Comparison of ENCODE assay signal across 16 cellular contexts in the genomic region with DNA sequence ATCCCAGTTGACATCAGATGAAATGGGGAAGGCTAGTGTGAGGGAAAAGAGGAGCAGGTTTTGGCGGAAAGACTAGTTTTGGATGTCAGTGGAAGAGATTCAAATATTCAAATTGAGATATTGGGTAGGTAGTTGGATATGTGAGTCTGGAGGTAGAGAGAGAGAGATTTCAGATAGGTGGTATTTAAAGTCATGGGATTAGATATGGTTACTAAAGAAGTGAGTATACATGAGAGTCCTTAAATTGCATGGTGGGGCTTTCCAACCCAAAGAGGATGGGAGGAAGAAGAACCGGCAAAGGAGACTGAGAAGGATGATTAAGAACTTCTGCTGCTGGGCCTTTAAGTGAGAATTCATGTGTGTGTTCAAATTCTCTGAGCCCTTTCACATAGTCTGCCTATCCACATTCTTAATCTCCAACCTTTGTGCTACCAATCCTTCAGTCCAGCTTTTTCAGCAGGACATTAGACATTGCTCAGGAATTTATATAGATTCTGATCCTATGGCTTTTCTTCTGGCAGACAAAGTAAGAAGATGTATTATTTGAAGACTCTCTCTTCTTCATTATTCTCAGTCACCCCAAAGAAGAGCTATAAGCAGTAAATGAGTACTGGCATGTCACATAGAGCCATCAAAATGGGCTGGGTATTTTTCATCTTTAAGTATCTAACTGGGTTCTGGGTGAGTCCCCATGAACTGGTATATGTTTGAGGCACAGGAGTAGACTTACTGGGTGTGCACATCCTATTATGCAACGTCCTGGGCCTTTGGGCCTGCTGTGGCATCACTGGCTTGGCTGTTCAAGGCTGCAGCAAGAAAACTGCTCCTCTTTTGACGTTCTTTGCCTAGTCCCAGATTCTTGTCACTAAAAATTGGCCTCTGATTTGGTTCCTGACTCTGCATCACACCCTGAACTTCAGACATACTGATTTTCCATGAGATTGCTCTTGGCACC. TPM values are rescaled to one million over a fixed set of nuclear protein-coding genes. Genes with fewer than 3 reads are reported as not detected.
DNase-seq lines count a peak whose midpoint lies in the region; ATAC-seq, FAIRE-seq and TF ChIP-seq lines count a peak whose summit lies in the region.
"Had no signal": no experiment of that assay in that cellular context is flagged by ENCODE, and none has a peak within 500 bp of the region (broad histone marks: within the 10 kb centered on the region; RNA-seq: fewer than 3 reads in every experiment).

No MANE protein-coding gene starts in this region.

- H3K4me3 Mint-ChIP-seq in activated T-cell treated with anti-CD3 and anti-CD28 coated beads, Interleukin-2, amount 50 U/mL, for 4 hours, result no peak overlapping the region
- H3K4me3 Mint-ChIP-seq: activated naive CD4-positive, alpha-beta T cell treated with anti-CD3 and anti-CD28 coated beads, Interleukin-2, amount 10 ng/mL, durations not matched to agents 7 days and 5 days had no signal

- TF ChIP-seq EP300 in HepG2 (IDR thresholded peaks at IDR 0.05; ENCODE audit: low read depth in 2 of 2, low read length in 2 of 2) (no peak), HepG2 (CRISPR knock-in tag; IDR thresholded peaks at IDR 0.05; ENCODE audit: borderline replicate concordance) (no peak)

- no TSS peak for BruUV-seq in PC-3 (replicated peaks; lab: Mats Ljungman, UMichigan)
- no TSS peak for BruUV-seq in HepG2 (replicated peaks; lab: Mats Ljungman, UMichigan)

- H3K27me3 ChIP-seq in PC-3 (ENCODE audit: low read length) (no peaks in the 10 kb centered on the region), HepG2 (ENCODE audit: control insufficient read depth in 1 of 2, insufficient read depth in 2 of 2, low read length in 2 of 2) (no peaks in the 10 kb centered on the region), brain microvascular endothelial cell (replicated peaks) (no peaks in the 10 kb centered on the region)
- H3K27me3 ChIP-seq: BLaER1 treated with 17β-estradiol and CSF1 and Interleukin-3, amounts not matched to agents 10 nM and 100 nM; breast epithelium had no signal

- in situ Hi-C loops in HepG2 (cut with HindIII; ENCODE audit: extremely low pct_ligation_motif_present, low pct_unique_long_range_greater_than_20kb) (loop anchor here (5.0 kb wide), 1 partner anchor 130 kb away; no protein-coding TSS in a partner anchor), brain microvascular endothelial cell (cut with HindIII; ENCODE audit: low pct_ligation_motif_present, low sequenced_read_pairs) (no loop called here)

- no peaks in the 10 kb centered on the region for H3K9me2 ChIP-seq in PC-3 (replicated peaks; ENCODE audit: low read length)

- no peaks in the 10 kb centered on the region for H3K36me3 Mint-ChIP-seq in activated T-cell treated with anti-CD3 and anti-CD28 coated beads, Interleukin-2, amount 50 U/mL, for 4 hours (ENCODE audit: insufficient read depth)
- H3K36me3 Mint-ChIP-seq: activated naive CD4-positive, alpha-beta T cell treated with anti-CD3 and anti-CD28 coated beads, Interleukin-2, amount 10 ng/mL, durations not matched to agents 7 days and 5 days had no signal

- no peaks in the 10 kb centered on the region for H4K20me1 ChIP-seq in PC-3 (ENCODE audit: low read length)
- H4K20me1 ChIP-seq in HepG2 (ENCODE audit: insufficient read depth, low read length), result 0 out of 2 replicates have a peak, but pooled peaks cover 4% of the 10 kb centered on the region

- POLR2A ChIA-PET in PC-3 (lab: Charles Lee; ENCODE audit: unreplicated experiment), result no interaction called here
- POLR2A ChIA-PET in HepG2 (lab: Yijun Ruan, JAX), result interaction anchor here (0.5 kb wide), 1 partner anchor 29 kb away, joined by 4 read pairs; no protein-coding TSS in a partner anchor

- no peak for FAIRE-seq in HepG2 (lab: Jason Lieb, UNC)
- FAIRE-seq: GM19239 had no signal

- H3K4me2 ChIP-seq in PC-3 (ENCODE audit: low read length) (peak overlapping the region; percentile 52), HepG2 (ENCODE audit: low read depth, low read length) (no peak overlapping the region)
- H3K4me2 ChIP-seq: BLaER1 treated with 17β-estradiol and CSF1 and Interleukin-3, amounts not matched to agents 10 nM and 100 nM had no signal

- no peak overlapping the region for H3K4me3 ChIP-seq in PC-3 (ENCODE audit: low read length)
- H3K4me3 ChIP-seq in HepG2 (replicated peaks in 1 of 3; ENCODE audit: insufficient read depth in 1 of 3, low read depth in 2 of 3, low read length in 3 of 3), result no peak overlapping the region
- no peak overlapping the region for H3K4me3 ChIP-seq in brain microvascular endothelial cell (ENCODE audit: low read depth, low read length)
- H3K4me3 ChIP-seq: BLaER1 treated with 17β-estradiol and CSF1 and Interleukin-3, amounts not matched to agents 10 nM and 100 nM; breast epithelium had no signal

- no peaks in the 10 kb centered on the region for H3K9me3 ChIP-seq in PC-3 (ENCODE audit: low read length)
- H3K9me3 ChIP-seq in HepG2 (ENCODE audit: low read length), result no peaks in the 10 kb centered on the region
- H3K9me3 ChIP-seq: breast epithelium had no signal

- WGBS in HepG2 (ENCODE audit: low lambda C conversion rate), result 89% methylated on average over 4 of the region's 4 CpGs

- H3K9ac ChIP-seq in PC-3 (ENCODE audit: low read length) (no peak overlapping the region), HepG2 (ENCODE audit: insufficient read depth, low read depth, low read length) (no peak overlapping the region)
- H3K9ac ChIP-seq: BLaER1 treated with 17β-estradiol and CSF1 and Interleukin-3, amounts not matched to agents 10 nM and 100 nM had no signal

- no peaks in the 10 kb centered on the region for H3K9me3 Mint-ChIP-seq in activated T-cell treated with anti-CD3 and anti-CD28 coated beads, Interleukin-2, amount 50 U/mL, for 4 hours
- H3K9me3 Mint-ChIP-seq: activated naive CD4-positive, alpha-beta T cell treated with anti-CD3 and anti-CD28 coated beads, Interleukin-2, amount 10 ng/mL, durations not matched to agents 7 days and 5 days had no signal

- TF ChIP-seq CTCF in PC-3 (conservative IDR thresholded peaks at IDR 0.05; ENCODE audit: low read depth, low read length) (no peak), HepG2 (CRISPR knock-in tag; IDR thresholded peaks at IDR 0.05) (no peak), brain microvascular endothelial cell (IDR thresholded peaks at IDR 0.05; ENCODE audit: low read depth, low read length, missing control alignments) (no peak)

- CTCF ChIA-PET in PC-3 (lab: Charles Lee) (interaction anchor here (0.6 to 1.4 kb wide), 3 partner anchors 19 to 226 kb away, joined by 3 to 5 read pairs (median 3); no protein-coding TSS in a partner anchor), HepG2 (lab: Yijun Ruan, JAX; ENCODE audit: low intra/inter-chr PET ratio, low total read pairs) (interaction anchor here (1.5 kb wide), 1 partner anchor 132 kb away, joined by 3 read pairs; no protein-coding TSS in a partner anchor)

- H3K36me3 ChIP-seq in PC-3 (ENCODE audit: low read depth, low read length) (no peaks in the 10 kb centered on the region), HepG2 (replicated peaks in 1 of 2; ENCODE audit: control insufficient read depth in 1 of 2, insufficient read depth in 2 of 2, low read length in 2 of 2) (no peaks in the 10 kb centered on the region), brain microvascular endothelial cell (replicated peaks) (no peaks in the 10 kb centered on the region)
- H3K36me3 ChIP-seq: breast epithelium had no signal

- DNase-seq in PC-3 (peak; percentile 68), HepG2 (ENCODE audit: low spot score) (no peak), dermis blood vessel endothelial cell (no peak), brain microvascular endothelial cell (no peak)
- no peak for DNase-seq in activated T-cell treated with anti-CD3 and anti-CD28 coated beads, Interleukin-2, amount 50 U/mL, for 4 hours
- no peak for DNase-seq in activated naive CD4-positive, alpha-beta T cell treated with Interleukin-2 at 50 U/mL for 16 hours
- DNase-seq: activated naive CD4-positive, alpha-beta T cell treated with anti-CD3 and anti-CD28 coated beads, Interleukin-2, amount 10 ng/mL, durations not matched to agents 7 days and 5 days; effector CD4-positive, alpha-beta T cell; Kasumi-1; NCI-H446; stimulated activated CD4-positive, alpha-beta T cell treated with anti-CD3 and anti-CD28 coated beads, Interleukin-12 subunit alpha, Interleukin-12 subunit beta, amount 100 ng/mL, for 4 hours had no signal

- ATAC-seq in GM18511 (IDR thresholded peaks at IDR 0.05; ENCODE audit: unreplicated experiment) (peak; percentile 49), HG02610 (IDR thresholded peaks at IDR 0.05; ENCODE audit: unreplicated experiment) (peak; percentile 85), PC-3 (peak; percentile 75), HepG2 (no peak)
- no peak for ATAC-seq in activated T-cell treated with anti-CD3 and anti-CD28 coated beads, Interleukin-2, amount 50 U/mL, for 4 hours

- H2AFZ ChIP-seq in PC-3 (ENCODE audit: low read length), result no peak overlapping the region
- no peak overlapping the region for H2AFZ ChIP-seq in HepG2 (ENCODE audit: low read length)

- no peaks in the 10 kb centered on the region for H3K27me3 Mint-ChIP-seq in activated T-cell treated with anti-CD3 and anti-CD28 coated beads, Interleukin-2, amount 50 U/mL, for 4 hours (ENCODE audit: low read depth)

- no peak for TF ChIP-seq RAD21 in HepG2 (CRISPR knock-in tag; IDR thresholded peaks at IDR 0.05)

- no peaks in the 10 kb centered on the region for H3F3A ChIP-seq in PC-3 (ENCODE audit: low read length, unreplicated experiment)

- H3K27ac ChIP-seq in PC-3 (ENCODE audit: low read length) (peak overlapping the region; percentile 23; the same call in 1 of the 2 replicates), HepG2 (ENCODE audit: extremely low read length, insufficient read depth, low read length) (no peak overlapping the region), brain microvascular endothelial cell (no peak overlapping the region)
- H3K27ac ChIP-seq: BLaER1 treated with 17β-estradiol and CSF1 and Interleukin-3, amounts not matched to agents 10 nM and 100 nM; breast epithelium had no signal

- H3K4me1 Mint-ChIP-seq in activated T-cell treated with anti-CD3 and anti-CD28 coated beads, Interleukin-2, amount 50 U/mL, for 4 hours (ENCODE audit: low read depth), result peaks cover 3% of the 10 kb centered on the region
- H3K4me1 Mint-ChIP-seq: activated naive CD4-positive, alpha-beta T cell treated with anti-CD3 and anti-CD28 coated beads, Interleukin-2, amount 10 ng/mL, durations not matched to agents 7 days and 5 days had no signal

- H3K79me2 ChIP-seq in PC-3 (ENCODE audit: low read length) (peaks cover 22% of the 10 kb centered on the region), HepG2 (ENCODE audit: insufficient read depth, low read length) (no peaks in the 10 kb centered on the region)

- no peak for TF ChIP-seq POLR2A in HepG2 (IDR thresholded peaks at IDR 0.05; ENCODE audit: insufficient read depth in 1 of 2, low read depth in 2 of 2, low read length in 2 of 2)

- intact Hi-C loops in PC-3 (cut with micrococcal nuclease), result loop anchor here (5.0 kb wide), 1 partner anchor 400 kb away; no protein-coding TSS in a partner anchor
- intact Hi-C loops in HepG2 (cut with micrococcal nuclease; ENCODE audit: unreplicated experiment), result no loop called here

- H3K4me1 ChIP-seq in PC-3 (ENCODE audit: insufficient read depth, low read length), result peaks cover 27% of the 10 kb centered on the region
- no peaks in the 10 kb centered on the region for H3K4me1 ChIP-seq in HepG2 (ENCODE audit: insufficient read depth, low read length)
- H3K4me1 ChIP-seq: breast epithelium had no signal

RNA-seq across cellular contexts. Expression of a gene that starts 33.6 kb away (rescaled TPM):
- total RNA-seq in PC-3 (2014; rRNA removed), result 13.1 and 19.7 TPM in 2 replicates
- total RNA-seq in HepG2 (2016; rRNA removed; fragmentation: Illumina TruSeq; extraction: Trizol), result 19.4 and 23.5 TPM in 2 replicates
- total RNA-seq in HepG2 (2016; cell fraction: cytosol; rRNA removed; fragmentation: Illumina TruSeq; extraction: Trizol; ENCODE audit: low read depth), result 28.3 and 28.8 TPM in 2 replicates
- total RNA-seq in HepG2 (2016; cell fraction: insoluble cytoplasmic fraction; rRNA removed; fragmentation: Illumina TruSeq; extraction: Trizol), result 17.6 and 21.2 TPM in 2 replicates
- 41.5 and 54.6 TPM in 2 replicates for total RNA-seq in HepG2 (2016; cell fraction: membrane; rRNA removed; fragmentation: Illumina TruSeq; extraction: Trizol)
- total RNA-seq in HepG2 (2016; cell fraction: nucleus; rRNA removed; fragmentation: Illumina TruSeq; extraction: Trizol), result 28.2 and 31.4 TPM in 2 replicates
- 15.4 and 17.3 TPM in 2 replicates for polyA plus RNA-seq in HepG2 (2011; rRNA removed)
- polyA plus RNA-seq in HepG2 (2011; cell fraction: cytosol; rRNA removed), result 9.8 and 14.0 TPM in 2 replicates
- 10.7 and 11.0 TPM in 2 replicates for polyA plus RNA-seq in HepG2 (2011; cell fraction: nucleus; rRNA removed)
- polyA plus RNA-seq in HepG2 (2012), result 10.8 and 12.8 TPM in 2 replicates
- 36.8 and 37.8 TPM in 2 replicates for polyA plus RNA-seq in HepG2 (2016; cell fraction: cytosol; fragmentation: Illumina TruSeq; extraction: Trizol; ENCODE audit: low read depth)
- polyA plus RNA-seq in HepG2 (2016; cell fraction: insoluble cytoplasmic fraction; fragmentation: Illumina TruSeq; extraction: Trizol; ENCODE audit: low read depth), result 22.0 and 24.7 TPM in 2 replicates
- 45.3 and 51.8 TPM in 2 replicates for polyA plus RNA-seq in HepG2 (2016; cell fraction: membrane; fragmentation: Illumina TruSeq; extraction: Trizol; ENCODE audit: low read depth)
- polyA plus RNA-seq in HepG2 (2016; cell fraction: nucleus; fragmentation: Illumina TruSeq; extraction: Trizol; ENCODE audit: insufficient read depth, low read depth), result 22.5 and 23.7 TPM in 2 replicates
- 13.2 and 58.2 TPM in 2 replicates for polyA minus RNA-seq in HepG2 (2011; rRNA and poly(A)+ RNA removed; ENCODE audit: low replicate concordance)
- polyA minus RNA-seq in HepG2 (2011; cell fraction: cytosol; rRNA and poly(A)+ RNA removed), result 15.7 and 18.9 TPM in 2 replicates
- polyA minus RNA-seq in HepG2 (2011; cell fraction: nucleus; rRNA and poly(A)+ RNA removed), result 45.2 and 45.3 TPM in 2 replicates
- total RNA-seq in dermis blood vessel endothelial cell, result 17.7 and 18.9 TPM in 2 replicates
- 10 to 100 TPM in 1 of 3 donors, 1 to 10 TPM in 2; 7.7 to 10.5 (median 10.0) TPM for total RNA-seq in activated T-cell treated with anti-CD3 and anti-CD28 coated beads, Interleukin-2, amount 50 U/mL, for 4 hours

Comparison
In these comparisons a context has a peak if more than half of its experiments do, and no peak if none do; other contexts are left out.
1. ATAC-seq: peak in GM18511 (single experiment), HG02610 (single experiment) and PC-3 (single experiment); none in HepG2 (single experiment) and activated T-cell treated with anti-CD3 and anti-CD28 coated beads, Interleukin-2, amount 50 U/mL, for 4 hours (0 of 2).